2 cellular contexts compared by ENCODE assay signal in the genomic region with DNA sequence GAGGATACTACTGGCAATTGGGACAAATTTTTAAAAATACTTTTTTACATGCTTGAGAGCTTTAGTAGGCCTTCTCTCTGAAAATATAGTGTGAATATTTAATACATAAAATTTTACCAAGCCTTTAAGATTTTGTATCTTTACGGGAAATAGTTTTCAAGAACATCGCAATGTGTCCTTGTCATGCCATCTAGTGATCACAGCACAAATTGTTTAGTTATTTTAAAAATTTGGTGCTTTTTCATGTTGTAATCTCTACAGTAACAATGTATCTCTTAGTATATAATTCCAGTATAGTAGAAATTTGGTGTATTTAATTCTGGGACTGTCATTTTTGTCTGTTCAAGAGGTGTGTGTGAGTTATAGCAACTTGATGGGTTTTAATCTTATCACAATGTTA.
TF ChIP-seq lines count a peak whose summit lies in the region.

No MANE protein-coding gene starts in this region.

TF ChIP-seq in HCT116, 20 proteins besides CTCF, POLR2A, EP300 and RAD21 (continued from another document):
- TF ChIP-seq, protein P1, sequence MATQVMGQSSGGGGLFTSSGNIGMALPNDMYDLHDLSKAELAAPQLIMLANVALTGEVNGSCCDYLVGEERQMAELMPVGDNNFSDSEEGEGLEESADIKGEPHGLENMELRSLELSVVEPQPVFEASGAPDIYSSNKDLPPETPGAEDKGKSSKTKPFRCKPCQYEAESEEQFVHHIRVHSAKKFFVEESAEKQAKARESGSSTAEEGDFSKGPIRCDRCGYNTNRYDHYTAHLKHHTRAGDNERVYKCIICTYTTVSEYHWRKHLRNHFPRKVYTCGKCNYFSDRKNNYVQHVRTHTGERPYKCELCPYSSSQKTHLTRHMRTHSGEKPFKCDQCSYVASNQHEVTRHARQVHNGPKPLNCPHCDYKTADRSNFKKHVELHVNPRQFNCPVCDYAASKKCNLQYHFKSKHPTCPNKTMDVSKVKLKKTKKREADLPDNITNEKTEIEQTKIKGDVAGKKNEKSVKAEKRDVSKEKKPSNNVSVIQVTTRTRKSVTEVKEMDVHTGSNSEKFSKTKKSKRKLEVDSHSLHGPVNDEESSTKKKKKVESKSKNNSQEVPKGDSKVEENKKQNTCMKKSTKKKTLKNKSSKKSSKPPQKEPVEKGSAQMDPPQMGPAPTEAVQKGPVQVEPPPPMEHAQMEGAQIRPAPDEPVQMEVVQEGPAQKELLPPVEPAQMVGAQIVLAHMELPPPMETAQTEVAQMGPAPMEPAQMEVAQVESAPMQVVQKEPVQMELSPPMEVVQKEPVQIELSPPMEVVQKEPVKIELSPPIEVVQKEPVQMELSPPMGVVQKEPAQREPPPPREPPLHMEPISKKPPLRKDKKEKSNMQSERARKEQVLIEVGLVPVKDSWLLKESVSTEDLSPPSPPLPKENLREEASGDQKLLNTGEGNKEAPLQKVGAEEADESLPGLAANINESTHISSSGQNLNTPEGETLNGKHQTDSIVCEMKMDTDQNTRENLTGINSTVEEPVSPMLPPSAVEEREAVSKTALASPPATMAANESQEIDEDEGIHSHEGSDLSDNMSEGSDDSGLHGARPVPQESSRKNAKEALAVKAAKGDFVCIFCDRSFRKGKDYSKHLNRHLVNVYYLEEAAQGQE (IDR thresholded peaks at IDR 0.05; ENCODE audit: low read depth), result no peak
- TF ChIP-seq CEBPB (IDR thresholded peaks at IDR 0.05; ENCODE audit: low read depth) (no peak), CBX3 (IDR thresholded peaks at IDR 0.05; ENCODE audit: low read depth) (no peak), ZNF274 (IDR thresholded peaks at IDR 0.05; ENCODE audit: low read depth, low read length) (no peak), JUND (IDR thresholded peaks at IDR 0.05) (no peak), EZH2phosphoT487 (IDR thresholded peaks at IDR 0.05; ENCODE audit: borderline replicate concordance) (no peak)
- TF ChIP-seq, protein P2, sequence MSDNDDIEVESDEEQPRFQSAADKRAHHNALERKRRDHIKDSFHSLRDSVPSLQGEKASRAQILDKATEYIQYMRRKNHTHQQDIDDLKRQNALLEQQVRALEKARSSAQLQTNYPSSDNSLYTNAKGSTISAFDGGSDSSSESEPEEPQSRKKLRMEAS (IDR thresholded peaks at IDR 0.05), result no peak
TF ChIP-seq in HCT116: peak in this region for 0.

TF ChIP-seq in neural cell, 6 proteins besides CTCF, POLR2A, EP300 and RAD21 (continued from another document):
- TF ChIP-seq, protein P1 (IDR thresholded peaks at IDR 0.05; ENCODE audit: borderline replicate concordance), result no peak
- no peak for TF ChIP-seq TAF1 (IDR thresholded peaks at IDR 0.05; ENCODE audit: low read depth)
